Comparison of ENCODE assay signal across 8 cellular contexts in the genomic region with DNA sequence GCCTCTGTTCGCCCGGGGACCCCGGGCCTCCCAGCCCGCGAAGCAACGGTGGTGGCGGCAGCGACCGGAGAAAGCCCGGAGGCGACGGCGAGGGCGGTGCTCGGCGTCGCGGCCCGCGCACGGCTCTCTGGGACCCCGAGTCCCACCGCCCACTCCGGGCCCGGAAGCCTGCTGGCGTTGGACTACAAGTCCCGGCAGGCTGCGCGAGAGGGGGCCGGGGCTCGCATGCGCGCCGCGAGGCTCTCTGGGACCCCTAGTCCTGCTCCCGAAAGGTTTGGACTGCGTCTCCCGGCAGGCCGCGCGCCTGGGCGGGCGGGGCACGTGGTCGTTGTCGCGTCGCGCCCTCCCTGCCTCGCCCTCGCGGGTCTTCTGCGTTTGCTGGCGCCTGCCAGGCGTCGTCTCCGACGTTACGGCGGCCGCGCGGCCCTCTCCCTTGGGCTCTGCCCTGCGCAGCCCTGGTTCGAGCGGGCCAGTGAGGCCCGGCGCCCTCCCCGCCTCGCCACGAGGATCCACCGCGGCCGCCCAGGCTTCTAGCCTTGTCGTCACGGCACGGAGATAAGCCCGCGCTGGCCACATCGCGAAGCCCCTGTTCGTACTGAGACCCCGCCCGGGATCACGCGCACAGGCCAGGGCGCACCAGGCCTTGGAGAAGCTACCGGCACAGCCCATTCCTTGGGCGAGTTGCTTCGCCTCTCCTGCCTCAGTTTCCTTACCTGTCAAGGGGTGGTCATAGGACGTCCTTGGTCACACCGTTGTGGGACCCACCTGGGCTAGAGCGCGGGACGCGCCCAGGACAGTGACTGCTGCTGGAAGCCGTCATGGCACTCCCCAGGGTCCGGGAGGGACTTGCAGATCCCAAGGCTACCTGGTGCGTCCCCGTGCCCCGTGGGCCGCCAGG. TPM values are rescaled to one million over a fixed set of nuclear protein-coding genes. Genes with fewer than 3 reads are reported as not detected.
A peak's percentile ranks its signal among the peaks of the same experiment; 100 is the strongest.
DNase-seq lines count a peak whose midpoint lies in the region; ATAC-seq and TF ChIP-seq lines count a peak whose summit lies in the region.

Gene STK25, minus strand, starts transcription at position 75 of the 898 bp plus-strand sequence. CDS start 549 bp downstream, outside the sequence.

- ATAC-seq in HG03432 (IDR thresholded peaks at IDR 0.05; ENCODE audit: unreplicated experiment), result peak; percentile 92

- TF ChIP-seq CTCF in kidney epithelial cell (IDR thresholded peaks at IDR 0.05; ENCODE audit: insufficient read depth, low read length, poor library complexity, severe bottlenecking), result no peak

- peaks cover under 1% of the 10 kb centered on the region for H3K36me3 ChIP-seq in kidney epithelial cell (ENCODE audit: control insufficient read depth, insufficient read depth, low read length)

- no peaks in the 10 kb centered on the region for H3K27me3 ChIP-seq in kidney epithelial cell (ENCODE audit: control insufficient read depth, insufficient read depth, low read length)

- DNase-seq in AML-193 (lab: John Stamatoyannopoulos, UW), result peak; percentile 88 to 90
- peak; percentile 97 for DNase-seq in NCI-H510A (lab: John Stamatoyannopoulos, UW)
- DNase-seq in activated CD4-positive, alpha-beta T cell treated with anti-CD3 and anti-CD28 coated beads for 1 hour, result peak; percentile 97
- peak; percentile 97 for DNase-seq in cerebellum (ENCODE audit: low spot score)
- peak; percentile 89 for DNase-seq in kidney epithelial cell (ENCODE audit: low read depth)
- peak; percentile 97 for DNase-seq in stimulated activated CD4-positive, alpha-beta T cell treated with anti-CD3 and anti-CD28 coated beads, Interleukin-15, amount 100 ng/mL, for 48 hours (ENCODE audit: low read depth in 2 of 2)

- H3K4me3 ChIP-seq in kidney epithelial cell (ENCODE audit: low read depth, low read length), result peak within 1 kb of the TSS; percentile 63

- TF ChIP-seq POLR2A in GM19099 (IDR thresholded peaks at IDR 0.05; ENCODE audit: extremely low read depth, insufficient read length, low read depth), result peak; percentile 75

RNA-seq across cellular contexts. Expression of gene STK25, which starts in this region (rescaled TPM):
- total RNA-seq in cerebellum (160 TPM), kidney epithelial cell (271 and 316 TPM in 2 replicates)

Comparison
In these comparisons a context has a peak if more than half of its experiments do, and no peak if none do; other contexts are left out.
1. Peak in every context shown above with its lines: DNase-seq, ATAC-seq and H3K4me3 ChIP-seq.